Comparison of ENCODE assay signal across 8 cellular contexts in the genomic region with DNA sequence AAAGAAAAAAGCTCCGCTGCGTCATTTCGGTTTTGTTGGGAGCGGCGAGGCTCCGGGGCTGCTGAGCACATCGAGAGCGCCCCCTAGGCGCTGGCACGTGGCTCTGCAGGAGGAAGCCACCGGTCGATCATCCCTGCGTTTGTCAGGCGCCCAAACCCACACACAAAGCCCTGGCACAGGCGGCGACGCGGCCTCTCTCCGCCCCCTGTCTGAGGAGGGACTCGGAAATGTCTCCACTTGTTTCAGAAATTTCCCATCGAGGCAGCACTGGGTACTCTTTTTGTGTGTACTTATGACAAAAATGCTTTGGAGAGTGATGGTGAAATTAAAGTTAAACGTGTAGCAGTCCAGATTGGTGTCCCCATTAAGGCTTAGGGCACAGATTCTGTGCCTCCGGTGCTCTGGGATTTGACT.
DNase-seq lines count a peak whose midpoint lies in the region; ATAC-seq and TF ChIP-seq lines count a peak whose summit lies in the region.

No MANE protein-coding gene starts in this region.

- peaks cover 3% of the 10 kb centered on the region for H3K4me1 Mint-ChIP-seq in activated CD4-positive, alpha-beta memory T cell treated with anti-CD3 and anti-CD28 coated beads, Interleukin-2, amount 10 ng/mL, durations not matched to agents 7 days and 5 days
- peaks cover 0 to 3% of the 10 kb centered on the region in 2 donors for H3K4me1 Mint-ChIP-seq in effector memory CD8-positive, alpha-beta T cell (ENCODE audit: low read depth in 2 of 2)

- CTCF ChIA-PET in A673 (lab: Charles Lee), result interaction anchor here (0.6 to 1.0 kb wide), 2 partner anchors 119 to 413 kb away, joined by 3 to 5 read pairs; no protein-coding TSS in a partner anchor
- CTCF ChIA-PET in activated CD4-positive, alpha-beta memory T cell treated with anti-CD3 and anti-CD28 coated beads, Interleukin-2, amount 10 ng/mL, durations not matched to agents 7 days and 5 days (lab: Charles Lee), result interaction anchor here (0.6 to 1.0 kb wide), 4 partner anchors 14 to 419 kb away, joined by 3 to 6 read pairs (median 4); no protein-coding TSS in a partner anchor

- H3K4me1 ChIP-seq in A673 (ENCODE audit: insufficient read depth, low read length, poor library complexity, severe bottlenecking) (no peaks in the 10 kb centered on the region), osteoblast (ENCODE audit: insufficient read depth, low read length) (no peaks in the 10 kb centered on the region)

- H3K36me3 ChIP-seq in A673 (ENCODE audit: insufficient read depth, low read length, poor library complexity, severe bottlenecking), result no peaks in the 10 kb centered on the region
- no peaks in the 10 kb centered on the region for H3K36me3 ChIP-seq in osteoblast (ENCODE audit: insufficient read depth, low read length)

- no peaks in the 10 kb centered on the region for H3K9me3 ChIP-seq in A673 (ENCODE audit: low read depth, low read length, poor library complexity, severe bottlenecking)
- no peaks in the 10 kb centered on the region for H3K9me3 ChIP-seq in osteoblast (ENCODE audit: low read depth, low read length)

- H3K4me3 ChIP-seq in A673 (ENCODE audit: low read depth, low read length, poor library complexity, severe bottlenecking), result no peak overlapping the region
- H3K4me3 ChIP-seq in fibroblast of villous mesenchyme (ENCODE audit: low read depth, low read length), result no peak overlapping the region
- H3K4me3 ChIP-seq in osteoblast (ENCODE audit: insufficient read depth, low read length), result no peak overlapping the region

- in situ Hi-C loops in GM13977 (cut with MboI; ENCODE audit: low pct_unique_long_range_greater_than_20kb, low sequenced_read_pairs, unreplicated experiment), result no loop called here

- H3K27me3 Mint-ChIP-seq in activated CD4-positive, alpha-beta memory T cell treated with anti-CD3 and anti-CD28 coated beads, Interleukin-2, amount 10 ng/mL, durations not matched to agents 7 days and 5 days, result peaks cover 2% of the 10 kb centered on the region
- peaks cover 0 to 29% of the 10 kb centered on the region in 2 donors for H3K27me3 Mint-ChIP-seq in effector memory CD8-positive, alpha-beta T cell

- peak; percentile 63 for ATAC-seq in HG03066 (IDR thresholded peaks at IDR 0.05; ENCODE audit: low read depth, unreplicated experiment)
- no peak for ATAC-seq in effector memory CD8-positive, alpha-beta T cell (replicated peaks)

- DNase-seq in A673 (ENCODE audit: low spot score) (peak; percentile 75), GM13977 (ENCODE audit: low spot score) (peak; percentile 46), NCI-H226 (peak; percentile 47), fibroblast of villous mesenchyme (ENCODE audit: low read depth) (peak; percentile 12), osteoblast (ENCODE audit: insufficient read length, low spot score, missing footprints) (peak; percentile 64)
- DNase-seq in activated CD4-positive, alpha-beta memory T cell treated with anti-CD3 and anti-CD28 coated beads, Interleukin-2, amount 10 ng/mL, durations not matched to agents 7 days and 5 days, result peak; percentile 45
- no peak for DNase-seq in effector memory CD8-positive, alpha-beta T cell

- TF ChIP-seq CTCF in A673 (conservative IDR thresholded peaks at IDR 0.05; ENCODE audit: low read depth, low read length) (peak; percentile 92), GM13977 (IDR thresholded peaks at IDR 0.05; ENCODE audit: extremely low read depth, insufficient read depth, missing control alignments) (peak; percentile 91), fibroblast of villous mesenchyme (IDR thresholded peaks at IDR 0.05; ENCODE audit: insufficient read depth, low read depth, low read length) (peak; percentile 61), osteoblast (IDR thresholded peaks at IDR 0.05; ENCODE audit: extremely low read depth, low read depth, low read length) (peak; percentile 77)

- H3K27ac Mint-ChIP-seq in activated CD4-positive, alpha-beta memory T cell treated with anti-CD3 and anti-CD28 coated beads, Interleukin-2, amount 10 ng/mL, durations not matched to agents 7 days and 5 days, result no peak overlapping the region
- no peak overlapping the region for H3K27ac Mint-ChIP-seq in effector memory CD8-positive, alpha-beta T cell

- H3K36me3 Mint-ChIP-seq in activated CD4-positive, alpha-beta memory T cell treated with anti-CD3 and anti-CD28 coated beads, Interleukin-2, amount 10 ng/mL, durations not matched to agents 7 days and 5 days (ENCODE audit: low read depth), result no peaks in the 10 kb centered on the region
- no peaks in the 10 kb centered on the region for H3K36me3 Mint-ChIP-seq in effector memory CD8-positive, alpha-beta T cell (ENCODE audit: insufficient read depth)

- POLR2A ChIA-PET in A673 (lab: Charles Lee; ENCODE audit: low non-redundant PET), result no interaction called here
- POLR2A ChIA-PET in activated CD4-positive, alpha-beta memory T cell treated with anti-CD3 and anti-CD28 coated beads, Interleukin-2, amount 10 ng/mL, durations not matched to agents 7 days and 5 days (lab: Charles Lee), result no interaction called here

- peaks cover 4% of the 10 kb centered on the region for H3K27me3 ChIP-seq in A673 (replicated peaks; ENCODE audit: insufficient read depth, low read depth, low read length, poor library complexity)
- no peaks in the 10 kb centered on the region for H3K27me3 ChIP-seq in osteoblast (ENCODE audit: insufficient read depth, low read length)

- H3K27ac ChIP-seq in A673 (ENCODE audit: low read depth, low read length, poor library complexity, severe bottlenecking), result no peak overlapping the region
- H3K27ac ChIP-seq in osteoblast (ENCODE audit: low read depth, low read length), result no peak overlapping the region

- H2AFZ ChIP-seq in osteoblast (ENCODE audit: low read length), result no peak overlapping the region

- H3K79me2 ChIP-seq in osteoblast (ENCODE audit: insufficient read depth, low read length), result no peaks in the 10 kb centered on the region

- intact Hi-C loops in A673 (cut with micrococcal nuclease; ENCODE audit: unreplicated experiment), result loop anchor here (1.0 kb wide), 1 partner anchor 413 kb away; no protein-coding TSS in a partner anchor

- peak overlapping the region; percentile 51 for H3K4me2 ChIP-seq in osteoblast (ENCODE audit: insufficient read depth, low read length)

- no peak overlapping the region for H3K4me3 Mint-ChIP-seq in activated CD4-positive, alpha-beta memory T cell treated with anti-CD3 and anti-CD28 coated beads, Interleukin-2, amount 10 ng/mL, durations not matched to agents 7 days and 5 days
- no peak overlapping the region for H3K4me3 Mint-ChIP-seq in effector memory CD8-positive, alpha-beta T cell

- H3K9me3 Mint-ChIP-seq in activated CD4-positive, alpha-beta memory T cell treated with anti-CD3 and anti-CD28 coated beads, Interleukin-2, amount 10 ng/mL, durations not matched to agents 7 days and 5 days, result no peaks in the 10 kb centered on the region
- H3K9me3 Mint-ChIP-seq in effector memory CD8-positive, alpha-beta T cell, result peaks cover 3 to 4% of the 10 kb centered on the region in 2 donors

- no TSS peak for BruUV-seq in A673 (replicated peaks; lab: Mats Ljungman, UMichigan)

- H4K20me1 ChIP-seq in osteoblast (ENCODE audit: insufficient read depth, low read length), result no peaks in the 10 kb centered on the region

Comparison
In these comparisons a context has a peak if more than half of its experiments do, and no peak if none do; other contexts are left out.
1. DNase-seq: peak in A673 (single experiment), GM13977 (single experiment), NCI-H226 (single experiment), activated CD4-positive, alpha-beta memory T cell treated with anti-CD3 and anti-CD28 coated beads, Interleukin-2, amount 10 ng/mL, durations not matched to agents 7 days and 5 days (single experiment), fibroblast of villous mesenchyme (single experiment) and osteoblast (single experiment); none in effector memory CD8-positive, alpha-beta T cell (0 of 3).
2. Peak in every context shown above with its lines, with median percentiles within 50 percentile points of each other: CTCF ChIP-seq.